9 cellular contexts compared by ENCODE assay signal in genomic region chr3:46953265-46954010, GRCh38. TPM values are rescaled to one million over a fixed set of nuclear protein-coding genes. Genes with fewer than 3 reads are reported as not detected.
DNase-seq lines count a peak whose midpoint lies in the region; ATAC-seq and TF ChIP-seq lines count a peak whose summit lies in the region.
"Had no signal": no experiment of that assay in that cellular context is flagged by ENCODE, and none has a peak within 500 bp of the region (broad histone marks: within the 10 kb centered on the region; RNA-seq: fewer than 3 reads in every experiment).

No MANE protein-coding gene starts in this region.

- CTCF ChIA-PET in activated naive CD4-positive, alpha-beta T cell treated with anti-CD3 and anti-CD28 coated beads, Interleukin-2, amount 10 ng/mL, durations not matched to agents 7 days and 5 days (lab: Charles Lee): no interaction called here

- no peak for TF ChIP-seq CTCF in NB4 (IDR thresholded peaks at IDR 0.05; ENCODE audit: low read depth, low read length)
- TF ChIP-seq CTCF in colonic mucosa (IDR thresholded peaks at IDR 0.05): no peak
- no peak for TF ChIP-seq CTCF in transverse colon (IDR thresholded peaks at IDR 0.05)

- DNase-seq in activated naive CD4-positive, alpha-beta T cell treated with anti-CD3 and anti-CD28 coated beads, Interleukin-2, amount 10 ng/mL, durations not matched to agents 7 days and 5 days: no peak
- DNase-seq in activated naive CD4-positive, alpha-beta T cell treated with anti-CD3 and anti-CD28 coated beads, Interleukin-2, amount 50 U/mL, for 16 hours: no peak
- DNase-seq in NB4 (ENCODE audit: low read depth) (peak; percentile 88), colonic mucosa (no peak), transverse colon (peak; percentile 7), GOT3 (lab: John Stamatoyannopoulos, UW) (no peak), posterior vena cava (ENCODE audit: low spot score) (no peak)
- DNase-seq: NCI-H524 treated with DMSO at 0.1 percent for 48 hours had no signal

- intact Hi-C loops in colonic mucosa (cut with DNase I): no loop called here
- intact Hi-C loops in transverse colon (cut with DNase I; ENCODE audit: low total_unique reads): no loop called here
- intact Hi-C loops in posterior vena cava (cut with DNase I): no loop called here

- peaks cover 79% of the 10 kb centered on the region for H3K4me1 Mint-ChIP-seq in activated naive CD4-positive, alpha-beta T cell treated with anti-CD3 and anti-CD28 coated beads, Interleukin-2, amount 10 ng/mL, durations not matched to agents 7 days and 5 days

- peak overlapping the region; percentile 12 for H3K27ac ChIP-seq in colonic mucosa
- no peak overlapping the region for H3K27ac ChIP-seq in transverse colon

- TF ChIP-seq POLR2A in NB4 (IDR thresholded peaks at IDR 0.05; ENCODE audit: extremely low read depth, insufficient read length): no peak
- no peak for TF ChIP-seq POLR2A in transverse colon (IDR thresholded peaks at IDR 0.05)

- in situ Hi-C loops in transverse colon (cut with MboI; ENCODE audit: low pct_ligation_motif_present in 1 of 4, low pct_unique_long_range_greater_than_20kb in 1 of 4, low sequenced_read_pairs in 3 of 4): no loop called here

- H3K9ac ChIP-seq in colonic mucosa (ENCODE audit: low read depth in 2 of 2, low read length in 2 of 2): no peak overlapping the region

- H3K4me3 Mint-ChIP-seq in activated naive CD4-positive, alpha-beta T cell treated with anti-CD3 and anti-CD28 coated beads, Interleukin-2, amount 10 ng/mL, durations not matched to agents 7 days and 5 days: peak overlapping the region; percentile 58

- no peak for TF ChIP-seq EP300 in transverse colon (IDR thresholded peaks at IDR 0.05; ENCODE audit: low read depth)

- no peak for ATAC-seq in GM21619 (IDR thresholded peaks at IDR 0.05; ENCODE audit: unreplicated experiment)

- H3K27me3 ChIP-seq in colonic mucosa (no peaks in the 10 kb centered on the region), transverse colon (no peaks in the 10 kb centered on the region)

- H3K9me3 ChIP-seq in colonic mucosa (no peaks in the 10 kb centered on the region), transverse colon (no peaks in the 10 kb centered on the region)

- H3K4me1 ChIP-seq in colonic mucosa (peaks cover 19% of the 10 kb centered on the region), transverse colon (peaks cover 52 to 87% (median 61%) of the 10 kb centered on the region in 4 donors)

- H3K9me3 Mint-ChIP-seq in activated naive CD4-positive, alpha-beta T cell treated with anti-CD3 and anti-CD28 coated beads, Interleukin-2, amount 10 ng/mL, durations not matched to agents 7 days and 5 days: no peaks in the 10 kb centered on the region

- WGBS in transverse colon (ENCODE audit: low coverage in 1 of 2), 2 donors: 29 to 64% methylated on average over 1 to 7 of the region's 7 CpGs

- peak overlapping the region; percentile 38 for H3K27ac Mint-ChIP-seq in activated naive CD4-positive, alpha-beta T cell treated with anti-CD3 and anti-CD28 coated beads, Interleukin-2, amount 10 ng/mL, durations not matched to agents 7 days and 5 days

- no peaks in the 10 kb centered on the region for H3K36me3 ChIP-seq in colonic mucosa
- H3K36me3 ChIP-seq in transverse colon: no peaks in the 10 kb centered on the region

- H3K36me3 Mint-ChIP-seq in activated naive CD4-positive, alpha-beta T cell treated with anti-CD3 and anti-CD28 coated beads, Interleukin-2, amount 10 ng/mL, durations not matched to agents 7 days and 5 days: peaks cover 24% of the 10 kb centered on the region

- no peaks in the 10 kb centered on the region for H3K27me3 Mint-ChIP-seq in activated naive CD4-positive, alpha-beta T cell treated with anti-CD3 and anti-CD28 coated beads, Interleukin-2, amount 10 ng/mL, durations not matched to agents 7 days and 5 days

- H3K4me3 ChIP-seq in NB4 (ENCODE audit: low read depth, low read length) (no peak overlapping the region), colonic mucosa (no peak overlapping the region), transverse colon (no peak overlapping the region)

RNA-seq across cellular contexts. Expression of gene CCDC12, which starts 23.1 kb away (rescaled TPM):
- total RNA-seq in colonic mucosa (10 to 100 TPM; 34.1 to 55.7 TPM), transverse colon (10 to 100 TPM; 50.1 to 72.9 (median 53.0) TPM), posterior vena cava (10 to 100 TPM; 21.5 to 26.0 TPM)

RNA-seq across cellular contexts. Expression of gene NBEAL2, which starts 26.0 kb away (rescaled TPM):
- total RNA-seq in colonic mucosa (100 to 1,000 TPM in 1 of 2 donors, 10 to 100 TPM in 1; 40.9 to 106 TPM), transverse colon (100 to 1,000 TPM in 2 of 4 donors, 10 to 100 TPM in 2; 81.1 to 163 (median 122) TPM), posterior vena cava (10 to 100 TPM; 26.0 to 33.1 TPM)

Comparison
In these comparisons a context has a peak if more than half of its experiments do, and no peak if none do; other contexts are left out.
1. DNase-seq: peak in NB4 (single experiment) and transverse colon (single experiment); none in activated naive CD4-positive, alpha-beta T cell treated with anti-CD3 and anti-CD28 coated beads, Interleukin-2, amount 10 ng/mL, durations not matched to agents 7 days and 5 days (single experiment), activated naive CD4-positive, alpha-beta T cell treated with anti-CD3 and anti-CD28 coated beads, Interleukin-2, amount 50 U/mL, for 16 hours (single experiment), colonic mucosa (single experiment), GOT3 (single experiment) and posterior vena cava (single experiment).